In the genomic region with DNA sequence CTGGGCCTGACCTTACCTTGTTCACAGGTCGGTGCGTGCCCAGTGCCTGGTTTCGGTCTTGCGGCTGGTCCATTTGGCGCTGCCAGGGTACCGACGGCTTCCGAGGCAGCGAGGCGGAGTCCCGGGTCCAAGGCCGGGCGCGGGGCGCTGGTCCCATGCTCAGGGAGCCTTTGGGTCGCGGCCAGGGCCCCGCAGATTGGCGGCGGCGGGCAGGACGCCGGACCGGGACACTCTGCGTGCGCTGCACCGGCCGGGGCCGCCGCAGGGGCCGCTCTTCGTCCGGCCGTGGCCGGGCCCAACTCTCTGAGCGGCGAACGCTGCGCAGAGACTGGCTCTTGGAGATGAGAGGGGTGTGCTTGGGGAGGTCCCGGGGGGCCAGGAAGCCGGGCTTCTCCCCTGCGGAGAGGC, we compare ENCODE assay signal across 6 cellular contexts. TPM values are rescaled to one million over a fixed set of nuclear protein-coding genes. Genes with fewer than 3 reads are reported as not detected.
A peak's percentile ranks its signal among the peaks of the same experiment; 100 is the strongest.
DNase-seq lines count a peak whose midpoint lies in the region; ATAC-seq, FAIRE-seq and TF ChIP-seq lines count a peak whose summit lies in the region.

No MANE protein-coding gene starts in this region.

- POLR2A ChIA-PET in BJ (lab: Charles Lee): no interaction called here
- POLR2A ChIA-PET in H1 (lab: Charles Lee; ENCODE audit: partially characterized antibody): interaction anchor here (0.6 to 1.3 kb wide), 4 partner anchors 13 to 763 kb away, joined by 3 to 8 read pairs (median 4); a partner anchor contains a TSS

- H2AK5ac ChIP-seq in H1 (ENCODE audit: low read depth, low read length): no peak overlapping the region

- H3K4me2 ChIP-seq in H1 (ENCODE audit: insufficient read depth in 1 of 2, low read depth in 2 of 2, low read length in 2 of 2): peak overlapping the region; percentile 61 to 95

- H3K27me3 ChIP-seq in BJ (ENCODE audit: control insufficient read depth, insufficient read depth, low read length) (peaks cover 8% of the 10 kb centered on the region), H1 (replicated peaks in 1 of 4; ENCODE audit: control insufficient read depth in 3 of 4, extremely low read depth in 1 of 4, insufficient read depth in 3 of 4, low read length in 3 of 4) (peaks cover 16 to 54% (median 47%) of the 10 kb centered on the region in 4 experiments), muscle layer of colon (ENCODE audit: control insufficient read depth in 1 of 2, insufficient read depth in 2 of 2, low read length in 2 of 2) (peaks cover 8 to 24% of the 10 kb centered on the region in 2 donors)

- no peak overlapping the region for H2BK120ac ChIP-seq in H1 (replicated peaks; ENCODE audit: low read depth, low read length)

- peak overlapping the region; percentile 15 for H4K5ac ChIP-seq in H1 (ENCODE audit: insufficient read length, low read depth, low read length)

- TF ChIP-seq EP300 in H1 (IDR thresholded peaks at IDR 0.05; ENCODE audit: borderline replicate concordance in 1 of 2, low read depth in 2 of 2, low read length in 2 of 2): no peak

- no peak overlapping the region for H3K14ac ChIP-seq in H1 (ENCODE audit: insufficient read length)

- 9% methylated on average over 37 of the region's 42 CpGs; no CpG with 5 or more reads in 1 of the 2 experiments for WGBS in H1 (ENCODE audit: extremely low coverage in 1 of 2, insufficient coverage in 1 of 2, insufficient read length in 1 of 2, insufficient replicate concordance in 2 of 2, low coverage in 1 of 2, low lambda C conversion rate in 2 of 2, missing lambda C conversion rate in 1 of 2), 2 experiments

- CTCF ChIA-PET in BJ (lab: Yijun Ruan, JAX): no interaction called here
- CTCF ChIA-PET in H1 (lab: Charles Lee; ENCODE audit: partially characterized antibody): interaction anchor here (0.7 to 5.7 kb wide), 4 partner anchors 11 to 103 kb away, joined by 3 to 35 read pairs (median 16); a partner anchor contains a TSS

- no peak overlapping the region for H3K23ac ChIP-seq in H1 (ENCODE audit: insufficient read length)

- H3K4me1 ChIP-seq in H1 (replicated peaks in 1 of 4; ENCODE audit: control insufficient read depth in 3 of 4, insufficient read depth in 4 of 4, low read length in 3 of 4): peaks cover 0 to 26% (median 10%) of the 10 kb centered on the region in 4 experiments; a peak in 6 of 7 replicates
- H3K4me1 ChIP-seq in muscle layer of colon (ENCODE audit: insufficient read depth, low read length): peaks cover 8% of the 10 kb centered on the region

- DNase-seq in BJ (ENCODE audit: low read depth): no peak
- DNase-seq in H1 (ENCODE audit: low read depth in 1 of 2, low spot score in 2 of 2): no peak
- DNase-seq in NCI-H2227 (lab: John Stamatoyannopoulos, UW; ENCODE audit: unreplicated experiment): no peak
- no peak for DNase-seq in ecto neural progenitor cell (ENCODE audit: low spot score)

- no peak for ATAC-seq in GM18861 (IDR thresholded peaks at IDR 0.05; ENCODE audit: unreplicated experiment)

- H3K18ac ChIP-seq in H1 (ENCODE audit: extremely low read depth, low read length): no peak overlapping the region

- H3K36me3 ChIP-seq in BJ (ENCODE audit: control insufficient read depth, insufficient read depth, low read length) (no peaks in the 10 kb centered on the region), H1 (ENCODE audit: control insufficient read depth in 2 of 4, insufficient read depth in 4 of 4, low read length in 3 of 4) (no peaks in the 10 kb centered on the region; a peak in 1 of 8 replicates), muscle layer of colon (ENCODE audit: insufficient read depth, low read length) (no peaks in the 10 kb centered on the region)

- no peak overlapping the region for H3K56ac ChIP-seq in H1 (replicated peaks; ENCODE audit: insufficient read length, low read depth, low read length)

- H2AFZ ChIP-seq in H1 (ENCODE audit: low read length): peak overlapping the region; percentile 98; the same call in 1 of the 2 replicates

- H4K91ac ChIP-seq in H1 (replicated peaks; ENCODE audit: insufficient read length, low read length): no peak overlapping the region

- H2BK15ac ChIP-seq in H1 (ENCODE audit: low read length): no peak overlapping the region

- no peak overlapping the region for H2BK20ac ChIP-seq in H1 (ENCODE audit: low read length)

- peaks cover 0 to 6% of the 10 kb centered on the region in 2 experiments for H4K20me1 ChIP-seq in H1 (replicated peaks in 1 of 2; ENCODE audit: control insufficient read depth in 1 of 2, insufficient read depth in 2 of 2, low read length in 2 of 2)

- no peaks in the 10 kb centered on the region for H3K79me2 ChIP-seq in H1 (ENCODE audit: control insufficient read depth in 1 of 2, insufficient read depth in 2 of 2, low read length in 2 of 2)

- H3K4ac ChIP-seq in H1 (replicated peaks; ENCODE audit: insufficient read length, low read depth, low read length): no peak overlapping the region

- H3K9ac ChIP-seq in H1 (replicated peaks in 1 of 4; ENCODE audit: extremely low read depth in 1 of 4, low read depth in 3 of 4, low read length in 3 of 4): no peak overlapping the region
- no peak overlapping the region for H3K9ac ChIP-seq in muscle layer of colon (ENCODE audit: low read length)

- H3K4me3 ChIP-seq in BJ (ENCODE audit: low read depth, low read length) (peak overlapping the region; percentile 41), H1 (ENCODE audit: extremely low read depth in 1 of 4, insufficient read depth in 2 of 4, low read depth in 3 of 4, low read length in 4 of 4) (peak overlapping the region; percentile 21 to 66 (median 58)), muscle layer of colon (ENCODE audit: low read depth in 1 of 2, low read length in 2 of 2) (peak overlapping the region; percentile 47 to 65)

- H4K8ac ChIP-seq in H1 (ENCODE audit: extremely low read depth, insufficient read depth, low read length): peak overlapping the region; percentile 73

- no peak for TF ChIP-seq POLR2A in H1 (IDR thresholded peaks at IDR 0.05; ENCODE audit: control extremely low read depth in 1 of 2, low read depth in 2 of 2, low read length in 2 of 2)

- peaks cover 28% of the 10 kb centered on the region; the same call in 1 of the 2 replicates for H3K23me2 ChIP-seq in H1 (ENCODE audit: low read depth, low read length)

- TF ChIP-seq RAD21 in H1 (IDR thresholded peaks at IDR 0.05 in 1 of 2, conservative IDR thresholded peaks at IDR 0.05 in 1 of 2; ENCODE audit: low read depth in 2 of 2, low read length in 2 of 2): peak in 1 of 2 experiments; percentile 40; a peak in 1 of 4 replicates

- TF ChIP-seq CTCF in BJ (IDR thresholded peaks at IDR 0.05; ENCODE audit: insufficient read depth, low read depth, low read length): peak; percentile 37; the same call in 1 of the 2 replicates
- peak in 2 of 3 experiments; percentile 16 to 20; a peak in 2 of 4 replicates for TF ChIP-seq CTCF in H1 (IDR thresholded peaks at IDR 0.05; ENCODE audit: control extremely low read depth in 1 of 3, insufficient read depth in 1 of 3, low read depth in 1 of 3, low read length in 3 of 3)

- no peak overlapping the region for H3K27ac ChIP-seq in H1 (ENCODE audit: low read depth, low read length)
- H3K27ac ChIP-seq in muscle layer of colon (ENCODE audit: low read depth, low read length): peak overlapping the region; percentile 6

- no peaks in the 10 kb centered on the region for H3K79me1 ChIP-seq in H1 (ENCODE audit: low read depth, low read length)

- no peak for FAIRE-seq in H1 (lab: Jason Lieb, UNC)

- peak overlapping the region; percentile 60; the same call in 1 of the 2 replicates for H2BK5ac ChIP-seq in H1 (ENCODE audit: low read depth, low read length)

- H3K9me3 ChIP-seq in H1 (ENCODE audit: insufficient read depth in 2 of 2, low read depth in 1 of 2, low read length in 1 of 2) (no peaks in the 10 kb centered on the region), muscle layer of colon (ENCODE audit: low read length) (no peaks in the 10 kb centered on the region)

- H2BK12ac ChIP-seq in H1 (ENCODE audit: low read depth, low read length): peak overlapping the region; percentile 60; the same call in 1 of the 2 replicates

RNA-seq across cellular contexts. Expression of a gene that starts 3.3 kb away (rescaled TPM):
- polyA plus RNA-seq in BJ (2011; rRNA removed): 7.5 and 10.9 TPM in 2 replicates
- polyA minus RNA-seq in BJ (2011; rRNA and poly(A)+ RNA removed): 4.5 and 4.9 TPM in 2 replicates
- 33.2 and 34.4 TPM in 2 replicates for total RNA-seq in H1 (2021; fragmentation: NEBNext Ultra II Directional; extraction: Animal tissue kit (Norgen Biotek cat#: 25700))
- polyA plus RNA-seq in H1 (2011; rRNA removed): 12.5 and 22.7 TPM in 2 replicates
- polyA plus RNA-seq in H1 (2011; cell fraction: cytosol; rRNA removed): 11.9 TPM
- polyA plus RNA-seq in H1 (2011; cell fraction: nucleus; rRNA removed): 33.7 TPM
- 19.0 to 28.5 TPM (median 25.3 TPM) in 4 replicates for polyA plus RNA-seq in H1 (2012, experiment 1 of 2)
- polyA plus RNA-seq in H1 (2012, experiment 2 of 2): 19.5 TPM
- 21.0 TPM for polyA plus RNA-seq in H1 (2013, experiment 1 of 2)
- polyA plus RNA-seq in H1 (2013, experiment 2 of 2): 20.8 TPM
- polyA minus RNA-seq in H1 (2011; rRNA and poly(A)+ RNA removed): 4.1 and 4.7 TPM in 2 replicates
- polyA minus RNA-seq in H1 (2011; cell fraction: cytosol; rRNA and poly(A)+ RNA removed): 16.7 TPM
- 12.7 TPM for polyA minus RNA-seq in H1 (2011; cell fraction: nucleus; rRNA and poly(A)+ RNA removed)

RNA-seq across cellular contexts. Expression of a gene that starts 11.2 kb away (rescaled TPM):
- 0.04 TPM in 1 of 2 replicates, not detected in the other for polyA plus RNA-seq in BJ (2011; rRNA removed)
- not detected in 2 replicates for polyA minus RNA-seq in BJ (2011; rRNA and poly(A)+ RNA removed)
- total RNA-seq in H1 (2021; fragmentation: NEBNext Ultra II Directional; extraction: Animal tissue kit (Norgen Biotek cat#: 25700)): 0.19 TPM in 2 replicates
- 0.63 and 2.4 TPM in 2 replicates for polyA plus RNA-seq in H1 (2011; rRNA removed)
- 0.57 TPM for polyA plus RNA-seq in H1 (2011; cell fraction: cytosol; rRNA removed)
- polyA plus RNA-seq in H1 (2011; cell fraction: nucleus; rRNA removed): 2.5 TPM
- polyA plus RNA-seq in H1 (2012, experiment 1 of 2): 0.20 to 0.94 TPM (median 0.53 TPM) in 4 replicates
- polyA plus RNA-seq in H1 (2012, experiment 2 of 2): 0.47 TPM
- polyA plus RNA-seq in H1 (2013, experiment 1 of 2): 0.67 TPM
- polyA plus RNA-seq in H1 (2013, experiment 2 of 2): 0.64 TPM
- 0.16 TPM in 1 of 2 replicates, not detected in the other for polyA minus RNA-seq in H1 (2011; rRNA and poly(A)+ RNA removed)
- polyA minus RNA-seq in H1 (2011; cell fraction: cytosol; rRNA and poly(A)+ RNA removed): not detected
- polyA minus RNA-seq in H1 (2011; cell fraction: nucleus; rRNA and poly(A)+ RNA removed): 0.50 TPM

RNA-seq across cellular contexts. Expression of a gene that starts 26.2 kb away (rescaled TPM):
- polyA plus RNA-seq in BJ (2011; rRNA removed): not detected in 2 replicates
- not detected in 2 replicates for polyA minus RNA-seq in BJ (2011; rRNA and poly(A)+ RNA removed)
- total RNA-seq in H1 (2021; fragmentation: NEBNext Ultra II Directional; extraction: Animal tissue kit (Norgen Biotek cat#: 25700)): not detected in 2 replicates
- not detected in 2 replicates for polyA plus RNA-seq in H1 (2011; rRNA removed)
- polyA plus RNA-seq in H1 (2011; cell fraction: cytosol; rRNA removed): not detected
- not detected for polyA plus RNA-seq in H1 (2011; cell fraction: nucleus; rRNA removed)
- not detected in 4 replicates for polyA plus RNA-seq in H1 (2012, experiment 1 of 2)
- not detected for polyA plus RNA-seq in H1 (2012, experiment 2 of 2)
- 0.02 TPM for polyA plus RNA-seq in H1 (2013, experiment 1 of 2)
- polyA plus RNA-seq in H1 (2013, experiment 2 of 2): not detected
- not detected in 2 replicates for polyA minus RNA-seq in H1 (2011; rRNA and poly(A)+ RNA removed)
- polyA minus RNA-seq in H1 (2011; cell fraction: cytosol; rRNA and poly(A)+ RNA removed): not detected
- polyA minus RNA-seq in H1 (2011; cell fraction: nucleus; rRNA and poly(A)+ RNA removed): not detected

RNA-seq across cellular contexts. Expression of a gene that starts 34.3 kb away (rescaled TPM):
- 25.8 and 27.5 TPM in 2 replicates for polyA plus RNA-seq in BJ (2011; rRNA removed)
- polyA minus RNA-seq in BJ (2011; rRNA and poly(A)+ RNA removed): 32.7 and 47.1 TPM in 2 replicates
- 127 and 138 TPM in 2 replicates for total RNA-seq in H1 (2021; fragmentation: NEBNext Ultra II Directional; extraction: Animal tissue kit (Norgen Biotek cat#: 25700))
- 75.1 and 149 TPM in 2 replicates for polyA plus RNA-seq in H1 (2011; rRNA removed)
- 130 TPM for polyA plus RNA-seq in H1 (2011; cell fraction: cytosol; rRNA removed)
- 1,038 TPM for polyA plus RNA-seq in H1 (2011; cell fraction: nucleus; rRNA removed)
- polyA plus RNA-seq in H1 (2012, experiment 1 of 2): 104 to 148 TPM (median 127 TPM) in 4 replicates
- polyA plus RNA-seq in H1 (2012, experiment 2 of 2): 45.6 TPM
- 108 TPM for polyA plus RNA-seq in H1 (2013, experiment 1 of 2)
- 92.0 TPM for polyA plus RNA-seq in H1 (2013, experiment 2 of 2)
- polyA minus RNA-seq in H1 (2011; rRNA and poly(A)+ RNA removed): 112 and 116 TPM in 2 replicates
- polyA minus RNA-seq in H1 (2011; cell fraction: cytosol; rRNA and poly(A)+ RNA removed): 69.8 TPM
- 218 TPM for polyA minus RNA-seq in H1 (2011; cell fraction: nucleus; rRNA and poly(A)+ RNA removed)

RNA-seq across cellular contexts. Expression of a gene that starts 55.2 kb away (rescaled TPM):
- polyA plus RNA-seq in BJ (2011; rRNA removed) (not detected in 2 replicates), H1 (2011; rRNA removed) (not detected in 2 replicates)
- polyA minus RNA-seq in BJ (2011; rRNA and poly(A)+ RNA removed): not detected in 2 replicates
- total RNA-seq in H1 (2021; fragmentation: NEBNext Ultra II Directional; extraction: Animal tissue kit (Norgen Biotek cat#: 25700)): not detected in 2 replicates
- 0.04 TPM for polyA plus RNA-seq in H1 (2011; cell fraction: cytosol; rRNA removed)
- not detected for polyA plus RNA-seq in H1 (2011; cell fraction: nucleus; rRNA removed)
- not detected in 4 replicates for polyA plus RNA-seq in H1 (2012, experiment 1 of 2)
- not detected for polyA plus RNA-seq in H1 (2012, experiment 2 of 2)
- 2.5 TPM for polyA plus RNA-seq in H1 (2013, experiment 1 of 2)
- polyA plus RNA-seq in H1 (2013, experiment 2 of 2): 2.9 TPM
- polyA minus RNA-seq in H1 (2011; rRNA and poly(A)+ RNA removed): 0.07 TPM in 1 of 2 replicates, not detected in the other
- not detected for polyA minus RNA-seq in H1 (2011; cell fraction: cytosol; rRNA and poly(A)+ RNA removed)
- not detected for polyA minus RNA-seq in H1 (2011; cell fraction: nucleus; rRNA and poly(A)+ RNA removed)
